ENCODE assay signal across 17 cellular contexts in the genomic region with DNA sequence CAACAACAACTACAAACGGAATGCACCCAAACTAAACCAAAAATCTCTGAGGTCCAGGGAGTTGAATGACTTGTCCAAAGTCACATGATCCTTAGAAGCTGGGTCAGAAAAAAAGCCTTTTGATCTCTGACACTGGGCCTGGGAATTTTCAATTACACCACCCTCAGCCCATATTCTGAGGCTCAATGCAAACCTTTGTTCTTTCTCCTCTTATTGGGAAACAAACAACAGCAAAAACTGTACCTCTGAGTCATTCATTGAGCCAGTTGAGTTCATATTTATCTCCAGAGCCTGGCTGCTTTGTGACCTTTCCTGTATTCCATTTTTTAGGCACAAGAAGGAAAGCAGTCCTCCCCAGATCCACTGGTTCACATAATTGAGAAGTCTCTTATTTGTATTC. TPM values are rescaled to one million over a fixed set of nuclear protein-coding genes. Genes with fewer than 3 reads are reported as not detected.
DNase-seq lines count a peak whose midpoint lies in the region; ATAC-seq and TF ChIP-seq lines count a peak whose summit lies in the region.
"Had no signal": no experiment of that assay in that cellular context is flagged by ENCODE, and none has a peak within 500 bp of the region (broad histone marks: within the 10 kb centered on the region; RNA-seq: fewer than 3 reads in every experiment).

No MANE protein-coding gene starts in this region.

- H3K9me3 Mint-ChIP-seq in activated CD8-positive, alpha-beta T cell treated with anti-CD3 and anti-CD28 coated beads for 36 hours, result peaks cover 2% of the 10 kb centered on the region
- H3K9me3 Mint-ChIP-seq: GM23338, H9 had no signal

- 51% methylated on average over 1 of the region's 1 CpG for WGBS in right cardiac atrium

- no peaks in the 10 kb centered on the region for H3K27me3 Mint-ChIP-seq in activated CD8-positive, alpha-beta T cell treated with anti-CD3 and anti-CD28 coated beads for 36 hours
- H3K27me3 Mint-ChIP-seq: CD4-positive, CD25-positive, alpha-beta regulatory T cell had no signal

- no peaks in the 10 kb centered on the region for H3K4me1 ChIP-seq in right cardiac atrium (ENCODE audit: control insufficient read depth, insufficient read depth, low read length)

- H3K27ac ChIP-seq in right cardiac atrium (ENCODE audit: low read length), result no peak overlapping the region
- H3K27ac ChIP-seq: C4-2B had no signal

- no peaks in the 10 kb centered on the region for H3K27me3 ChIP-seq in right cardiac atrium (ENCODE audit: control insufficient read depth, insufficient read depth)

- ATAC-seq in right cardiac atrium (no peak), GM19324 (IDR thresholded peaks at IDR 0.05; ENCODE audit: low FRiP score, unreplicated experiment) (no peak)
- no peak for ATAC-seq in activated CD8-positive, alpha-beta T cell treated with anti-CD3 and anti-CD28 coated beads for 36 hours
- ATAC-seq: CD8-positive, alpha-beta T cell; GM12878; GM23338; HCT116 had no signal

- no peaks in the 10 kb centered on the region for H3K9me3 ChIP-seq in right cardiac atrium (ENCODE audit: control insufficient read depth, low read length)

- no peaks in the 10 kb centered on the region for H3K36me3 Mint-ChIP-seq in activated CD8-positive, alpha-beta T cell treated with anti-CD3 and anti-CD28 coated beads for 36 hours (ENCODE audit: low read depth)
- H3K36me3 Mint-ChIP-seq: CD4-positive, CD25-positive, alpha-beta regulatory T cell; CD8-positive, alpha-beta T cell had no signal

- intact Hi-C loops in right cardiac atrium (cut with DNase I), result no loop called here
- intact Hi-C loops in activated CD8-positive, alpha-beta T cell treated with anti-CD3 and anti-CD28 coated beads for 36 hours (cut with micrococcal nuclease), result no loop called here

- DNase-seq in RPMI7951 (ENCODE audit: low read depth) (peak; percentile 7), SW480 (ENCODE audit: low spot score) (peak; percentile 3), islet precursor cell (peak; percentile 69), right cardiac atrium (no peak)
- DNase-seq in activated CD8-positive, alpha-beta T cell treated with anti-CD3 and anti-CD28 coated beads for 36 hours, result no peak
- DNase-seq: CD4-positive, CD25-positive, alpha-beta regulatory T cell; CD8-positive, alpha-beta T cell; DMS 273 treated with DMSO at 0.1 percent for 48 hours; DMS79; EL; GDM1; H9 had no signal

- H3K4me3 Mint-ChIP-seq in activated CD8-positive, alpha-beta T cell treated with anti-CD3 and anti-CD28 coated beads for 36 hours, result no peak overlapping the region
- H3K4me3 Mint-ChIP-seq: CD4-positive, CD25-positive, alpha-beta regulatory T cell; CD8-positive, alpha-beta T cell; GM23338; H9 had no signal

- POLR2A ChIA-PET in activated CD8-positive, alpha-beta T cell treated with anti-CD3 and anti-CD28 coated beads for 36 hours (lab: Charles Lee), result no interaction called here

- no peak overlapping the region for H3K27ac Mint-ChIP-seq in activated CD8-positive, alpha-beta T cell treated with anti-CD3 and anti-CD28 coated beads for 36 hours
- H3K27ac Mint-ChIP-seq: CD4-positive, CD25-positive, alpha-beta regulatory T cell; CD8-positive, alpha-beta T cell; GM23338; H9 had no signal

- no peak for TF ChIP-seq CTCF in activated CD8-positive, alpha-beta T cell treated with anti-CD3 and anti-CD28 coated beads for 36 hours (IDR thresholded peaks at IDR 0.05)

- no peaks in the 10 kb centered on the region for H3K4me1 Mint-ChIP-seq in activated CD8-positive, alpha-beta T cell treated with anti-CD3 and anti-CD28 coated beads for 36 hours (ENCODE audit: low read depth)
- H3K4me1 Mint-ChIP-seq: CD4-positive, CD25-positive, alpha-beta regulatory T cell; GM23338; H9 had no signal

- H3K4me3 ChIP-seq in right cardiac atrium (ENCODE audit: low read length), result no peak overlapping the region
- H3K4me3 ChIP-seq: GM12878, GM23338 had no signal

- CTCF ChIA-PET in activated CD8-positive, alpha-beta T cell treated with anti-CD3 and anti-CD28 coated beads for 36 hours (lab: Charles Lee), result no interaction called here

RNA-seq across cellular contexts. Expression of a gene that starts 51.2 kb away (rescaled TPM):
- under 0.01 and 0.10 TPM in 2 replicates for total RNA-seq in RPMI7951 (2014; rRNA removed; shearing (Covaris generic))
- total RNA-seq in right cardiac atrium, result 1 to 10 TPM; 2.5 to 4.5 (median 3.1) TPM
- 1.2 TPM for polyA plus RNA-seq in right cardiac atrium
- total RNA-seq in activated CD8-positive, alpha-beta T cell treated with anti-CD3 and anti-CD28 coated beads for 36 hours, result not detected
- total RNA-seq: CD4-positive, CD25-positive, alpha-beta regulatory T cell; CD8-positive, alpha-beta T cell had no signal
- polyA plus RNA-seq: CD4-positive, CD25-positive, alpha-beta regulatory T cell had no signal

Comparison
In these comparisons a context has a peak if more than half of its experiments do, and no peak if none do; other contexts are left out.
1. DNase-seq: peak in RPMI7951 (single experiment), SW480 (single experiment) and islet precursor cell (single experiment); none in right cardiac atrium (0 of 3) and activated CD8-positive, alpha-beta T cell treated with anti-CD3 and anti-CD28 coated beads for 36 hours (single experiment).